Comparison of ENCODE assay signal across 9 cellular contexts in genomic region chr18:48944634-48945033, GRCh38. TPM values are rescaled to one million over a fixed set of nuclear protein-coding genes. Genes with fewer than 3 reads are reported as not detected.
DNase-seq lines count a peak whose midpoint lies in the region; ATAC-seq and TF ChIP-seq lines count a peak whose summit lies in the region.
"Had no signal": no experiment of that assay in that cellular context is flagged by ENCODE, and none has a peak within 500 bp of the region (broad histone marks: within the 10 kb centered on the region; RNA-seq: fewer than 3 reads in every experiment).

No MANE protein-coding gene starts in this region.

- peaks cover 20% of the 10 kb centered on the region for H3K36me3 Mint-ChIP-seq in activated naive CD4-positive, alpha-beta T cell treated with anti-CD3 and anti-CD28 coated beads, Interleukin-2, amount 50 U/mL, for 24 hours

- in situ Hi-C loops in transverse colon (cut with MboI; ENCODE audit: low pct_ligation_motif_present in 1 of 4, low pct_unique_long_range_greater_than_20kb in 1 of 4, low sequenced_read_pairs in 3 of 4) = no loop called here
- in situ Hi-C loops in ACHN (cut with HindIII; ENCODE audit: low pct_ligation_motif_present, low pct_unique_long_range_greater_than_20kb, low sequenced_read_pairs) = loop anchor here (25.0 kb wide), 1 partner anchor 243 kb away; no protein-coding TSS in a partner anchor

- peak overlapping the region; percentile 71 for H3K4me3 Mint-ChIP-seq in activated naive CD4-positive, alpha-beta T cell treated with anti-CD3 and anti-CD28 coated beads, Interleukin-2, amount 50 U/mL, for 24 hours

- DNase-seq in activated naive CD4-positive, alpha-beta T cell (lab: John Stamatoyannopoulos, UW) = no peak
- DNase-seq in ascending aorta (ENCODE audit: low spot score in 2 of 2) = no peak
- DNase-seq in lung (ENCODE audit: low spot score) = peak; percentile 67
- no peak for DNase-seq in transverse colon
- no peak for DNase-seq in SHP77 (lab: John Stamatoyannopoulos, UW)
- no peak for DNase-seq in ACHN
- DNase-seq: activated CD4-positive, alpha-beta T cell treated with anti-CD3 and anti-CD28 coated beads for 1 hour had no signal

- H3K4me1 ChIP-seq in ascending aorta (peaks cover 23 to 56% of the 10 kb centered on the region in 2 donors), lung (ENCODE audit: control insufficient read depth in 2 of 2, insufficient read depth in 2 of 2, low read length in 2 of 2) (peaks cover 10 to 46% of the 10 kb centered on the region in 2 donors), transverse colon (peaks cover 62 to 91% (median 85%) of the 10 kb centered on the region in 4 donors)

- intact Hi-C loops in ascending aorta (cut with DNase I) = loop anchor here (5.0 kb wide), 1 partner anchor 233 kb away; no protein-coding TSS in a partner anchor
- intact Hi-C loops in transverse colon (cut with DNase I; ENCODE audit: low total_unique reads) = loop anchor here (10.0 kb wide), 1 partner anchor 160 kb away; no protein-coding TSS in a partner anchor

- H3K27ac Mint-ChIP-seq in activated naive CD4-positive, alpha-beta T cell treated with anti-CD3 and anti-CD28 coated beads, Interleukin-2, amount 50 U/mL, for 24 hours = peak overlapping the region; percentile 46

- H3K9me3 Mint-ChIP-seq in activated naive CD4-positive, alpha-beta T cell treated with anti-CD3 and anti-CD28 coated beads, Interleukin-2, amount 50 U/mL, for 24 hours = no peaks in the 10 kb centered on the region

- H3K27me3 Mint-ChIP-seq in activated naive CD4-positive, alpha-beta T cell treated with anti-CD3 and anti-CD28 coated beads, Interleukin-2, amount 50 U/mL, for 24 hours = no peaks in the 10 kb centered on the region

- ATAC-seq in lung (ENCODE audit: insufficient read depth, low FRiP score) = peak; percentile 19
- no peak for ATAC-seq in GM18861 (IDR thresholded peaks at IDR 0.05; ENCODE audit: unreplicated experiment)

- H3K9me3 ChIP-seq in ascending aorta = no peaks in the 10 kb centered on the region
- no peaks in the 10 kb centered on the region for H3K9me3 ChIP-seq in lung (ENCODE audit: control insufficient read depth in 2 of 2, insufficient read depth in 1 of 2, low read length in 1 of 2)
- no peaks in the 10 kb centered on the region for H3K9me3 ChIP-seq in transverse colon

- H3K27ac ChIP-seq in ascending aorta = peak overlapping the region; percentile 97 to 99
- H3K27ac ChIP-seq in lung (ENCODE audit: low read depth in 1 of 2, low read length in 1 of 2) = peak overlapping the region; percentile 46 to 76
- peak overlapping the region; percentile 92 to 100 (median 98) for H3K27ac ChIP-seq in transverse colon

- H3K4me1 Mint-ChIP-seq in activated naive CD4-positive, alpha-beta T cell treated with anti-CD3 and anti-CD28 coated beads, Interleukin-2, amount 50 U/mL, for 24 hours = peaks cover 85% of the 10 kb centered on the region

- H3K27me3 ChIP-seq in ascending aorta (no peaks in the 10 kb centered on the region), lung (ENCODE audit: control insufficient read depth, insufficient read depth) (no peaks in the 10 kb centered on the region), transverse colon (no peaks in the 10 kb centered on the region)

- peaks cover 3 to 27% of the 10 kb centered on the region in 2 donors for H3K36me3 ChIP-seq in ascending aorta
- peaks cover 0 to 14% of the 10 kb centered on the region in 2 donors for H3K36me3 ChIP-seq in lung (ENCODE audit: control insufficient read depth in 2 of 2, insufficient read depth in 2 of 2, low read length in 2 of 2)
- H3K36me3 ChIP-seq in transverse colon = no peaks in the 10 kb centered on the region

- TF ChIP-seq CTCF in ascending aorta (IDR thresholded peaks at IDR 0.05) (no peak), lung (IDR thresholded peaks at IDR 0.05; ENCODE audit: control extremely low read depth, extremely low read depth) (no peak), transverse colon (IDR thresholded peaks at IDR 0.05) (no peak)

- 49 to 78% methylated on average over 7 of the region's 7 CpGs for WGBS in lung, 2 donors
- WGBS in transverse colon (ENCODE audit: low coverage in 1 of 2), 2 donors = 80 to 82% methylated on average over 1 to 7 of the region's 7 CpGs

- H3K4me3 ChIP-seq in ascending aorta = peak overlapping the region; percentile 88 to 94
- no peak overlapping the region for H3K4me3 ChIP-seq in lung
- peak overlapping the region in 1 of 4 donors; percentile 11 for H3K4me3 ChIP-seq in transverse colon

- TF ChIP-seq POLR2A in transverse colon (IDR thresholded peaks at IDR 0.05) = no peak

- no peak for TF ChIP-seq EP300 in transverse colon (IDR thresholded peaks at IDR 0.05; ENCODE audit: low read depth)

RNA-seq across cellular contexts. Expression of gene SMAD7, which starts 6.1 kb away (rescaled TPM):
- total RNA-seq in ascending aorta (76.5 TPM), lung (10 to 100 TPM; 39.1 to 58.8 TPM), transverse colon (100 to 1,000 TPM in 1 of 4 donors, 10 to 100 TPM in 3; 76.0 to 199 (median 77.1) TPM)
- polyA plus RNA-seq in lung = 10 to 100 TPM; 11.8 to 32.5 TPM
